2 cellular contexts compared by ENCODE assay signal in the genomic region with DNA sequence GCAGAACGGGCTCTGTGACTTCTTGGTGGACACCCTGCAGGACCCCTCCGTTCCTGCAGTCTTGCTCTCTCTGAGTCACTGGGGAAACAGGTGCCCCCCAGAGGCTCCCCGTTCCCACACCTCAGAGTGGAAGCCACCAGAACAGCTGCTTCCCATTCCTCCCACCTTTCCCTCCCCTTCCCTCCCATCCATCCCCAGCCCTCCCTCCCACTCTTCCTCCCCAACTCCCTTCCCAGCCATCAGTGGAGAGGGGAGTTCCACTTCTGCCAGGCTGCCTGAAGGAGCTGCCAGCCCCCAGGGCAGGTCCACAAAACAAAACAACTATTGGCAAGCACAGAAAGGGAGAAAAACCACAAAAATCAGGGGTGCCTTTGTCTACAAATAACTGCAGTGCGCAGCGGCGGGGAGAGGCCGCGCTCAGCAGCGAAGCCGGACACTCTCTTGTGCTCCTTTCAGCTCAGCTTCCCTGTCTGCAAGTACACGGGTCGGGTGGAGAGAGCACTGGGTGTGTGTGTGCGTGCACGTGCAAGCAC.
TF ChIP-seq lines count a peak whose summit lies in the region.

No MANE protein-coding gene starts in this region.

TF ChIP-seq in IMR-90, 13 proteins besides CTCF, POLR2A, EP300 and RAD21:
- TF ChIP-seq BHLHE40 (IDR thresholded peaks at IDR 0.05; ENCODE audit: low read depth, low read length) (0 out of 2 replicates have a peak, but pooled peaks have one; percentile 14), RFX5 (IDR thresholded peaks at IDR 0.05; ENCODE audit: low read depth, low read length) (no peak)
TF ChIP-seq in IMR-90: peak in this region for 1.

TF ChIP-seq in WTC11, 78 proteins besides CTCF, POLR2A, EP300 and RAD21:
- TF ChIP-seq JUN (CRISPR knock-in tag; IDR thresholded peaks at IDR 0.05) (no peak), ZNF396 (CRISPR knock-in tag; IDR thresholded peaks at IDR 0.05; ENCODE audit: borderline replicate concordance) (no peak), ZNF121 (CRISPR knock-in tag; IDR thresholded peaks at IDR 0.05) (no peak), ZNF138 (CRISPR knock-in tag; conservative IDR thresholded peaks at IDR 0.05) (no peak), NFYB (CRISPR knock-in tag; conservative IDR thresholded peaks at IDR 0.05; ENCODE audit: low read depth) (no peak), JAZF1 (CRISPR knock-in tag; IDR thresholded peaks at IDR 0.05) (no peak), FOXK1 (CRISPR knock-in tag; IDR thresholded peaks at IDR 0.05) (no peak), ZNF423 (CRISPR knock-in tag; IDR thresholded peaks at IDR 0.05) (no peak), FOXP1 (CRISPR knock-in tag; IDR thresholded peaks at IDR 0.05; ENCODE audit: borderline replicate concordance) (no peak), GTF2I (CRISPR knock-in tag; conservative IDR thresholded peaks at IDR 0.05) (no peak), GABPB1 (CRISPR knock-in tag; IDR thresholded peaks at IDR 0.05) (no peak)
- TF ChIP-seq, protein P1, sequence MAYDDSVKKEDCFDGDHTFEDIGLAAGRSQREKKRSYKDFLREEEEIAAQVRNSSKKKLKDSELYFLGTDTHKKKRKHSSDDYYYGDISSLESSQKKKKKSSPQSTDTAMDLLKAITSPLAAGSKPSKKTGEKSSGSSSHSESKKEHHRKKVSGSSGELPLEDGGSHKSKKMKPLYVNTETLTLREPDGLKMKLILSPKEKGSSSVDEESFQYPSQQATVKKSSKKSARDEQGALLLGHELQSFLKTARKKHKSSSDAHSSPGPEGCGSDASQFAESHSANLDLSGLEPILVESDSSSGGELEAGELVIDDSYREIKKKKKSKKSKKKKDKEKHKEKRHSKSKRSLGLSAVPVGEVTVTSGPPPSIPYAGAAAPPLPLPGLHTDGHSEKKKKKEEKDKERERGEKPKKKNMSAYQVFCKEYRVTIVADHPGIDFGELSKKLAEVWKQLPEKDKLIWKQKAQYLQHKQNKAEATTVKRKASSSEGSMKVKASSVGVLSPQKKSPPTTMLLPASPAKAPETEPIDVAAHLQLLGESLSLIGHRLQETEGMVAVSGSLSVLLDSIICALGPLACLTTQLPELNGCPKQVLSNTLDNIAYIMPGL (CRISPR knock-in tag; IDR thresholded peaks at IDR 0.05) = no peak
